Comparison of ENCODE assay signal across 24 cellular contexts in genomic region chr7:2585446-2585845, GRCh38.
"Had no signal": no experiment of that assay in that cellular context is flagged by ENCODE, and none has a peak within 500 bp of the region (broad histone marks: within the 10 kb centered on the region; RNA-seq: fewer than 3 reads in every experiment).

No MANE protein-coding gene starts in this region.

- H3K27ac ChIP-seq: gastrocnemius medialis, hepatocyte, ovary, right lobe of liver, tibial nerve, WERI-Rb-1 had no signal

- H3K4me1 ChIP-seq: gastrocnemius medialis, right lobe of liver, tibial nerve had no signal

- H3K27me3 ChIP-seq: gastrocnemius medialis, hepatocyte, ovary, right lobe of liver, tibial nerve had no signal

- ATAC-seq: activated naive CD8-positive, alpha-beta T cell treated with anti-CD3 and anti-CD28 coated beads, Interleukin-2, amount 50 U/mL, for 24 hours; activated T-cell treated with anti-CD3 and anti-CD28 coated beads, Interleukin-2, amount 50 U/mL, for 4 hours; activated T-helper 17 cell treated with anti-CD3 and anti-CD28 coated beads, Interleukin-2, amount 50 U/mL, for 72 hours; effector memory CD8-positive, alpha-beta T cell; gastrocnemius medialis; left colon had no signal

- H2AFZ ChIP-seq: hepatocyte had no signal

- DNase-seq: activated CD4-positive, alpha-beta memory T cell treated with anti-CD3 and anti-CD28 coated beads, Interleukin-2, amount 10 ng/mL, durations not matched to agents 7 days and 5 days; activated CD4-positive, alpha-beta T cell treated with anti-CD3 and anti-CD28 coated beads, Interleukin-2, amount 10 ng/mL, durations not matched to agents 24 days and 14 days; activated CD4-positive, CD25-positive, alpha-beta regulatory T cell treated with anti-CD3 and anti-CD28 coated beads, Interleukin-2, amount 50 U/mL, for 72 hours; activated gamma-delta T cell treated with Interleukin-2 at 50 U/mL for 16 hours; activated naive CD8-positive, alpha-beta T cell treated with anti-CD3 and anti-CD28 coated beads, Interleukin-2, amount 50 U/mL, for 24 hours; activated T-cell treated with anti-CD3 and anti-CD28 coated beads, Interleukin-2, amount 50 U/mL, for 4 hours; amygdala; caudate nucleus; cortex of kidney; effector memory CD8-positive, alpha-beta T cell; gastrocnemius medialis; glutamatergic neuron; islet precursor cell; left colon; mammary epithelial cell; nephron progenitor cell; ovary; right lobe of liver; stimulated activated CD4-positive, alpha-beta T cell treated with anti-CD3 and anti-CD28 coated beads, Interleukin-2, amount 100 ng/mL, for 48 hours; stimulated activated naive CD4-positive, alpha-beta T cell treated with Interleukin-2 at 50 U/mL for 16 hours; WERI-Rb-1 had no signal

- H3K9me3 ChIP-seq: gastrocnemius medialis, ovary, right lobe of liver, tibial nerve had no signal

- H3K4me2 ChIP-seq: hepatocyte had no signal

- H3K36me3 ChIP-seq: ovary had no signal

- H3K4me3 ChIP-seq: gastrocnemius medialis, hepatocyte, ovary, right lobe of liver, tibial nerve had no signal
